Comparison of ENCODE assay signal across 2 cellular contexts in the genomic region with DNA sequence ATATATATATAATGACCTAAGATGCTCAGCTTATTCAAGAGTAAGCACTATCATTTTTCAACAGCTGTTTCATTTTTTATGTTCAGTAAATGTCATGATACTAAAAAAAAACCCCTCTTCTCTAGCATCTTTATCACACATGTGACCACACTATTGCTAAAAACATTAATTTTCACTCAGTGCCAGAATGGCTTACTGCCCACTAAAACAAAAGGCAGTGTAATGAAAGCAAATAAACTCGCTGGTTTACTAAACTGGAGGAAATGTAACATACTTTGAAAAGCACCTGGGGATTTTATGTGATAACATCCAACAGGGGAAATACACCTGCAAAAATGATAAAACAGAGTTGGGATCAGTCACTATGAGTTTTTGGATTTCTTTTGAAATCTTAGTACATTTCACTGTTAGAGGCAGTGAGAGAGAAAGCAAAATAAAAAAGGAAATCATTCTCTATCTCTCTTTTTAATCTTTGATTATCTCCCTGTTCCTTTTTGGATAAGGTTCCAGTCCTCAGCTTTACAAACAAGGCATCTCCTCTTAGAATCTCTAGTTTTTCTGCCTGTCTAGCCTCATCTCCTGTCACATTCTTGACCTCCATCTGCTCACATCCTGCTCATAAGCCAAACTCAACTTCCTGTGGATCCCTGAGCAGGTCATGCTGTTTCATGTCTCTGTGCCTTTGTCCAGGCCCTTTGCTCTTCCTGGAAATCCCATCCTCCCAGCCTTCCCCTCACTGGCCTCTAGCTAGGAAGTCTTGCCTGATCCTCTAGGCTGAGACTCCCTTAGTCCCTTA.
TF ChIP-seq lines count a peak whose summit lies in the region.

No MANE protein-coding gene starts in this region.

TF ChIP-seq in SK-N-SH, 30 proteins besides CTCF, POLR2A, EP300 and RAD21:
- TF ChIP-seq, protein P1, sequence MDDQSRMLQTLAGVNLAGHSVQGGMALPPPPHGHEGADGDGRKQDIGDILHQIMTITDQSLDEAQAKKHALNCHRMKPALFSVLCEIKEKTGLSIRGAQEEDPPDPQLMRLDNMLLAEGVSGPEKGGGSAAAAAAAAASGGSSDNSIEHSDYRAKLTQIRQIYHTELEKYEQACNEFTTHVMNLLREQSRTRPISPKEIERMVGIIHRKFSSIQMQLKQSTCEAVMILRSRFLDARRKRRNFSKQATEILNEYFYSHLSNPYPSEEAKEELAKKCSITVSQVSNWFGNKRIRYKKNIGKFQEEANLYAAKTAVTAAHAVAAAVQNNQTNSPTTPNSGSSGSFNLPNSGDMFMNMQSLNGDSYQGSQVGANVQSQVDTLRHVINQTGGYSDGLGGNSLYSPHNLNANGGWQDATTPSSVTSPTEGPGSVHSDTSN (IDR thresholded peaks at IDR 0.05), result no peak
- peak; percentile 45; the same call in 1 of the 2 replicates for TF ChIP-seq TCF12 (IDR thresholded peaks at IDR 0.05)

TF ChIP-seq in HEK293T, 16 proteins besides CTCF, POLR2A, EP300 and RAD21 (continued from another document):
- no peak for TF ChIP-seq L3MBTL2 (conservative IDR thresholded peaks at IDR 0.05)
- no peak for TF ChIP-seq FOXM1 (IDR thresholded peaks at IDR 0.05; ENCODE audit: borderline replicate concordance)
- TF ChIP-seq SUZ12 (IDR thresholded peaks at IDR 0.05), result no peak
- no peak for TF ChIP-seq FOXA1 (IDR thresholded peaks at IDR 0.05)
- no peak for TF ChIP-seq NFRKB (IDR thresholded peaks at IDR 0.05)
- TF ChIP-seq, protein P2, sequence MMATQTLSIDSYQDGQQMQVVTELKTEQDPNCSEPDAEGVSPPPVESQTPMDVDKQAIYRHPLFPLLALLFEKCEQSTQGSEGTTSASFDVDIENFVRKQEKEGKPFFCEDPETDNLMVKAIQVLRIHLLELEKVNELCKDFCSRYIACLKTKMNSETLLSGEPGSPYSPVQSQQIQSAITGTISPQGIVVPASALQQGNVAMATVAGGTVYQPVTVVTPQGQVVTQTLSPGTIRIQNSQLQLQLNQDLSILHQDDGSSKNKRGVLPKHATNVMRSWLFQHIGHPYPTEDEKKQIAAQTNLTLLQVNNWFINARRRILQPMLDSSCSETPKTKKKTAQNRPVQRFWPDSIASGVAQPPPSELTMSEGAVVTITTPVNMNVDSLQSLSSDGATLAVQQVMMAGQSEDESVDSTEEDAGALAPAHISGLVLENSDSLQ (IDR thresholded peaks at IDR 0.05), result no peak
- no peak for TF ChIP-seq ELF4 (IDR thresholded peaks at IDR 0.05)
- no peak for TF ChIP-seq ARNT (IDR thresholded peaks at IDR 0.05)
- no peak for TF ChIP-seq FOXK2 (IDR thresholded peaks at IDR 0.05)
